In genomic region chr2:15675456-15676195, GRCh38 we compare ENCODE assay signal across 20 cellular contexts.
DNase-seq lines count a peak whose midpoint lies in the region; ATAC-seq and TF ChIP-seq lines count a peak whose summit lies in the region.
"Had no signal": no experiment of that assay in that cellular context is flagged by ENCODE, and none has a peak within 500 bp of the region (broad histone marks: within the 10 kb centered on the region; RNA-seq: fewer than 3 reads in every experiment).

No MANE protein-coding gene starts in this region.

- peaks cover 14% of the 10 kb centered on the region for H3F3A ChIP-seq in neural progenitor cell (ENCODE audit: low read depth)

- no peak for TF ChIP-seq CTCF in Panc1 (IDR thresholded peaks at IDR 0.05)
- TF ChIP-seq CTCF in neural progenitor cell (IDR thresholded peaks at IDR 0.05): no peak
- TF ChIP-seq CTCF in prostate gland (IDR thresholded peaks at IDR 0.05): no peak
- no peak for TF ChIP-seq CTCF in endodermal cell (conservative IDR thresholded peaks at IDR 0.05)

- POLR2A ChIA-PET in Panc1 (lab: Charles Lee): no interaction called here

- H3K36me3 Mint-ChIP-seq in neural progenitor cell (peaks cover 3% of the 10 kb centered on the region), endodermal cell (ENCODE audit: low read depth) (peaks cover 2% of the 10 kb centered on the region)
- no peaks in the 10 kb centered on the region for H3K36me3 Mint-ChIP-seq in activated naive CD4-positive, alpha-beta T cell treated with anti-CD3 and anti-CD28 coated beads for 36 hours (ENCODE audit: low read depth)

- no peaks in the 10 kb centered on the region for H3K9me3 ChIP-seq in Panc1 (ENCODE audit: control insufficient read depth, insufficient read depth, low read depth, low read length)
- peaks cover 3% of the 10 kb centered on the region for H3K9me3 ChIP-seq in neural progenitor cell (ENCODE audit: low read depth)
- no peaks in the 10 kb centered on the region for H3K9me3 ChIP-seq in prostate gland
- H3K9me3 ChIP-seq in endodermal cell (ENCODE audit: control insufficient read depth, low read length): peaks cover 6% of the 10 kb centered on the region
- H3K9me3 ChIP-seq: adrenal gland, esophagus squamous epithelium, right atrium auricular region, testis had no signal

- H3K4me2 ChIP-seq in neural progenitor cell: no peak overlapping the region

- H3K4me3 ChIP-seq in Panc1 (ENCODE audit: low read depth in 2 of 2, low read length in 2 of 2) (no peak overlapping the region), neural progenitor cell (no peak overlapping the region), prostate gland (no peak overlapping the region), endodermal cell (ENCODE audit: low read length) (no peak overlapping the region)
- H3K4me3 ChIP-seq: adrenal gland, coronary artery, esophagus squamous epithelium, right atrium auricular region, testis had no signal

- H3K4me1 Mint-ChIP-seq in neural progenitor cell (peaks cover 44% of the 10 kb centered on the region), endodermal cell (no peaks in the 10 kb centered on the region)
- no peaks in the 10 kb centered on the region for H3K4me1 Mint-ChIP-seq in activated naive CD4-positive, alpha-beta T cell treated with anti-CD3 and anti-CD28 coated beads for 36 hours (ENCODE audit: low read depth)

- in situ Hi-C loops in Panc1 (cut with HindIII; ENCODE audit: low pct_unique_long_range_greater_than_20kb, low sequenced_read_pairs): no loop called here

- H3K27ac ChIP-seq in Panc1 (ENCODE audit: low read length) (no peak overlapping the region), neural progenitor cell (no peak overlapping the region), prostate gland (no peak overlapping the region), endodermal cell (ENCODE audit: low read depth, low read length) (no peak overlapping the region)
- H3K27ac ChIP-seq: adrenal gland, coronary artery, esophagus squamous epithelium, right atrium auricular region, testis had no signal

- CTCF ChIA-PET in Panc1 (lab: Charles Lee): interaction anchor here (0.6 kb wide), 1 partner anchor 1094 kb away, joined by 6 read pairs; no protein-coding TSS in a partner anchor
- CTCF ChIA-PET in activated naive CD4-positive, alpha-beta T cell treated with anti-CD3 and anti-CD28 coated beads for 36 hours (lab: Charles Lee): no interaction called here

- H3K9ac ChIP-seq in neural progenitor cell (no peak overlapping the region), endodermal cell (ENCODE audit: extremely low read depth, low read length, poor library complexity, severe bottlenecking) (no peak overlapping the region)

- DNase-seq in EH (ENCODE audit: low read depth) (peak; percentile 3), Panc1 (ENCODE audit: low read depth, low spot score) (no peak), neural progenitor cell (ENCODE audit: low spot score) (no peak), prostate gland (ENCODE audit: low spot score) (no peak), endodermal cell (no peak)
- DNase-seq in activated naive CD4-positive, alpha-beta T cell treated with anti-CD3 and anti-CD28 coated beads for 36 hours: no peak
- DNase-seq: activated CD8-positive, alpha-beta T cell treated with anti-CD3 and anti-CD28 coated beads for 36 hours; adrenal gland; esophagus squamous epithelium; GOT3; IMR-90; left ventricle myocardium superior; NCI-H1105 treated with DMSO at 0.1 percent for 48 hours; stimulated activated CD8-positive, alpha-beta memory T cell treated with anti-CD3 and anti-CD28 coated beads, Interleukin-4, amount 100 ng/mL, for 48 hours; testis had no signal

- 80% methylated on average over 10 of the region's 10 CpGs for WGBS in prostate gland
- WGBS in endodermal cell (ENCODE audit: insufficient coverage in 1 of 2, insufficient read length in 1 of 2), 2 experiments: 83 to 88% methylated on average over 5 to 10 of the region's 10 CpGs

- H3K4me1 ChIP-seq in Panc1 (ENCODE audit: control insufficient read depth, insufficient read depth, low read length) (no peaks in the 10 kb centered on the region), neural progenitor cell (peaks cover 27% of the 10 kb centered on the region), prostate gland (replicated peaks) (no peaks in the 10 kb centered on the region), endodermal cell (ENCODE audit: control insufficient read depth, insufficient read depth, low read length) (no peaks in the 10 kb centered on the region)
- H3K4me1 ChIP-seq: adrenal gland, right atrium auricular region, testis had no signal

- intact Hi-C loops in Panc1 (cut with micrococcal nuclease; ENCODE audit: unreplicated experiment) (no loop called here), prostate gland (cut with DNase I) (no loop called here)
- intact Hi-C loops in activated naive CD4-positive, alpha-beta T cell treated with anti-CD3 and anti-CD28 coated beads for 36 hours (cut with micrococcal nuclease): no loop called here

- BruUV-seq in Panc1 (replicated peaks; lab: Mats Ljungman, UMichigan): no TSS peak

- no peaks in the 10 kb centered on the region for H3K27me3 ChIP-seq in Panc1 (ENCODE audit: control insufficient read depth, insufficient read depth, low read length)
- no peaks in the 10 kb centered on the region for H3K27me3 ChIP-seq in neural progenitor cell
- H3K27me3 ChIP-seq in prostate gland (replicated peaks; ENCODE audit: insufficient read depth): no peaks in the 10 kb centered on the region
- no peaks in the 10 kb centered on the region for H3K27me3 ChIP-seq in endodermal cell (ENCODE audit: control insufficient read depth, insufficient read depth, low read length, poor library complexity, severe bottlenecking)
- H3K27me3 ChIP-seq: adrenal gland, esophagus squamous epithelium, right atrium auricular region, testis had no signal

- H3K27me3 Mint-ChIP-seq in neural progenitor cell (ENCODE audit: insufficient read depth, low read depth) (peaks cover 15% of the 10 kb centered on the region), endodermal cell (ENCODE audit: insufficient read depth) (peaks cover 2% of the 10 kb centered on the region)
- peaks cover 8% of the 10 kb centered on the region for H3K27me3 Mint-ChIP-seq in activated naive CD4-positive, alpha-beta T cell treated with anti-CD3 and anti-CD28 coated beads for 36 hours (ENCODE audit: low read depth)

- H3K27ac Mint-ChIP-seq in neural progenitor cell: peak overlapping the region; percentile 86
- H3K27ac Mint-ChIP-seq in activated naive CD4-positive, alpha-beta T cell treated with anti-CD3 and anti-CD28 coated beads for 36 hours: no peak overlapping the region
- H3K27ac Mint-ChIP-seq in endodermal cell: no peak overlapping the region
- H3K27ac Mint-ChIP-seq: activated CD8-positive, alpha-beta T cell treated with anti-CD3 and anti-CD28 coated beads for 36 hours; activated T-helper 1 cell treated with anti-CD3 and anti-CD28 coated beads, Interleukin-12 subunit alpha, Interleukin-12 subunit beta, Interleukin-2, Interleukin-4 antibody, amounts not matched to agents 30 ng/mL and 10 ng/mL and 1 ng/mL, durations not matched to agents 14 hours and 24 hours and 36 hours had no signal

- H4K20me1 ChIP-seq in neural progenitor cell (ENCODE audit: low read depth): no peaks in the 10 kb centered on the region

- ATAC-seq in Panc1: peak; percentile 26; the same call in 1 of the 2 replicates
- ATAC-seq in esophagus mucosa: peak; percentile 64
- ATAC-seq in GM18517 (IDR thresholded peaks at IDR 0.05; ENCODE audit: unreplicated experiment): no peak
- ATAC-seq: activated CD8-positive, alpha-beta T cell treated with anti-CD3 and anti-CD28 coated beads for 36 hours; left ventricle myocardium superior had no signal

- H3K79me2 ChIP-seq in neural progenitor cell (ENCODE audit: low read depth): no peaks in the 10 kb centered on the region

- TF ChIP-seq POLR2A in prostate gland (IDR thresholded peaks at IDR 0.05): no peak

- H2AFZ ChIP-seq in neural progenitor cell (replicated peaks): no peak overlapping the region

- H3K9me3 Mint-ChIP-seq in neural progenitor cell (peaks cover 15% of the 10 kb centered on the region), endodermal cell (peaks cover 18% of the 10 kb centered on the region)
- peaks cover 3% of the 10 kb centered on the region for H3K9me3 Mint-ChIP-seq in activated naive CD4-positive, alpha-beta T cell treated with anti-CD3 and anti-CD28 coated beads for 36 hours

- H3K4me3 Mint-ChIP-seq in neural progenitor cell (peak overlapping the region; percentile 25), endodermal cell (no peak overlapping the region)
- no peak overlapping the region for H3K4me3 Mint-ChIP-seq in activated naive CD4-positive, alpha-beta T cell treated with anti-CD3 and anti-CD28 coated beads for 36 hours
- H3K4me3 Mint-ChIP-seq: activated CD8-positive, alpha-beta T cell treated with anti-CD3 and anti-CD28 coated beads for 36 hours; activated T-helper 1 cell treated with anti-CD3 and anti-CD28 coated beads, Interleukin-12 subunit alpha, Interleukin-12 subunit beta, Interleukin-2, Interleukin-4 antibody, amounts not matched to agents 30 ng/mL and 10 ng/mL and 1 ng/mL, durations not matched to agents 14 hours and 24 hours and 36 hours had no signal

- H3K36me3 ChIP-seq in Panc1 (ENCODE audit: control insufficient read depth, insufficient read depth, low read length): no peaks in the 10 kb centered on the region
- no peaks in the 10 kb centered on the region for H3K36me3 ChIP-seq in neural progenitor cell
- no peaks in the 10 kb centered on the region for H3K36me3 ChIP-seq in prostate gland
- no peaks in the 10 kb centered on the region for H3K36me3 ChIP-seq in endodermal cell (ENCODE audit: control insufficient read depth, insufficient read depth, low read length)
- H3K36me3 ChIP-seq: adrenal gland, esophagus squamous epithelium, right atrium auricular region had no signal
